ENCODE assay signal across 8 cellular contexts in genomic region chr19:7852851-7853759, GRCh38. TPM values are rescaled to one million over a fixed set of nuclear protein-coding genes. Genes with fewer than 3 reads are reported as not detected.
DNase-seq lines count a peak whose midpoint lies in the region; ATAC-seq and TF ChIP-seq lines count a peak whose summit lies in the region.

No MANE protein-coding gene starts in this region.

- H3K36me3 Mint-ChIP-seq in activated T-cell treated with anti-CD3 and anti-CD28 coated beads, Interleukin-2, amount 50 U/mL, for 72 hours (ENCODE audit: insufficient read depth in 2 of 2), result no peaks in the 10 kb centered on the region
- no peaks in the 10 kb centered on the region for H3K36me3 Mint-ChIP-seq in neural crest cell (ENCODE audit: low read depth)

- H3K79me2 ChIP-seq in fibroblast of lung (ENCODE audit: control insufficient read depth, insufficient read depth, low read length), result no peaks in the 10 kb centered on the region

- H3K27ac Mint-ChIP-seq in activated T-cell treated with anti-CD3 and anti-CD28 coated beads, Interleukin-2, amount 50 U/mL, for 72 hours, result no peak overlapping the region
- no peak overlapping the region for H3K27ac Mint-ChIP-seq in neural crest cell (ENCODE audit: unreplicated experiment)

- 27 to 54% methylated on average over 21 to 41 of the region's 45 CpGs for WGBS in thyroid gland, 2 donors

- no peaks in the 10 kb centered on the region for H3K4me1 ChIP-seq in fibroblast of lung (ENCODE audit: control insufficient read depth, extremely low read depth, insufficient read depth, low read length)
- H3K4me1 ChIP-seq in thyroid gland, result peaks cover 0 to 10% of the 10 kb centered on the region in 2 donors

- no peak overlapping the region for H2AFZ ChIP-seq in fibroblast of lung (ENCODE audit: low read length)

- no peak overlapping the region for H3K4me2 ChIP-seq in fibroblast of lung (ENCODE audit: extremely low read depth, insufficient read depth, low read length)

- intact Hi-C loops in thyroid gland (cut with DNase I), result no loop called here

- peaks cover 9% of the 10 kb centered on the region for H3K4me1 Mint-ChIP-seq in activated T-cell treated with anti-CD3 and anti-CD28 coated beads, Interleukin-2, amount 50 U/mL, for 72 hours (ENCODE audit: low read depth)
- H3K4me1 Mint-ChIP-seq in neural crest cell, result peaks cover 11% of the 10 kb centered on the region

- no peak for TF ChIP-seq POLR2A in thyroid gland (IDR thresholded peaks at IDR 0.05)

- H4K20me1 ChIP-seq in fibroblast of lung (ENCODE audit: control insufficient read depth, extremely low read depth, insufficient read depth, low read length), result no peaks in the 10 kb centered on the region

- H3K27me3 Mint-ChIP-seq in activated T-cell treated with anti-CD3 and anti-CD28 coated beads, Interleukin-2, amount 50 U/mL, for 72 hours (ENCODE audit: low read depth), result no peaks in the 10 kb centered on the region
- H3K27me3 Mint-ChIP-seq in neural crest cell (ENCODE audit: low read depth), result peaks cover 12% of the 10 kb centered on the region

- H3K9ac ChIP-seq in fibroblast of lung (ENCODE audit: insufficient read depth, low read length), result no peak overlapping the region

- no peaks in the 10 kb centered on the region for H3K27me3 ChIP-seq in fibroblast of lung (ENCODE audit: control insufficient read depth, insufficient read depth, low read length)
- H3K27me3 ChIP-seq in thyroid gland, result no peaks in the 10 kb centered on the region

- H3K9me3 ChIP-seq in fibroblast of lung (ENCODE audit: control insufficient read depth, insufficient read depth, low read depth, low read length), result no peaks in the 10 kb centered on the region
- H3K9me3 ChIP-seq in thyroid gland, result no peaks in the 10 kb centered on the region

- no peaks in the 10 kb centered on the region for H3K36me3 ChIP-seq in fibroblast of lung (ENCODE audit: control insufficient read depth, insufficient read depth, low read length)
- H3K36me3 ChIP-seq in thyroid gland, result no peaks in the 10 kb centered on the region

- peak; percentile 62 for TF ChIP-seq CTCF in fibroblast of lung (conservative IDR thresholded peaks at IDR 0.05 in 1 of 2, IDR thresholded peaks at IDR 0.05 in 1 of 2; ENCODE audit: low read depth in 1 of 2, low read length in 2 of 2)
- TF ChIP-seq CTCF in neural crest cell (conservative IDR thresholded peaks at IDR 0.05), result peak; percentile 97
- TF ChIP-seq CTCF in thyroid gland (IDR thresholded peaks at IDR 0.05), result peak; percentile 58 to 89 (median 76)

- no peaks in the 10 kb centered on the region for H3K9me3 Mint-ChIP-seq in activated T-cell treated with anti-CD3 and anti-CD28 coated beads, Interleukin-2, amount 50 U/mL, for 72 hours
- H3K9me3 Mint-ChIP-seq in neural crest cell, result no peaks in the 10 kb centered on the region

- H3K4me3 ChIP-seq in fibroblast of lung (replicated peaks in 1 of 4; ENCODE audit: control extremely low read depth in 1 of 4, insufficient read depth in 1 of 4, low read depth in 3 of 4, low read length in 4 of 4), result no peak overlapping the region
- no peak overlapping the region for H3K4me3 ChIP-seq in thyroid gland (replicated peaks in 1 of 3)

- H3K27ac ChIP-seq in fibroblast of lung (ENCODE audit: insufficient read depth, low read length) (no peak overlapping the region), thyroid gland (no peak overlapping the region)

- DNase-seq in D341Med (ENCODE audit: low spot score) (peak; percentile 95), HuH-7 (ENCODE audit: low spot score) (peak; percentile 95), fibroblast of lung (ENCODE audit: low read depth in 2 of 2) (peak; percentile 44 to 52), neural crest cell (ENCODE audit: low read depth, low spot score) (peak; percentile 72), thyroid gland (peak; percentile 93 to 95)
- DNase-seq in activated T-cell treated with anti-CD3 and anti-CD28 coated beads, Interleukin-2, amount 50 U/mL, for 72 hours, result peak; percentile 78 to 82

- peak; percentile 85 for ATAC-seq in activated T-cell treated with anti-CD3 and anti-CD28 coated beads, Interleukin-2, amount 50 U/mL, for 72 hours (replicated peaks in 1 of 2)
- no peak for ATAC-seq in HG03342 (IDR thresholded peaks at IDR 0.05; ENCODE audit: unreplicated experiment)

- H3K4me3 Mint-ChIP-seq in activated T-cell treated with anti-CD3 and anti-CD28 coated beads, Interleukin-2, amount 50 U/mL, for 72 hours, result no peak overlapping the region
- H3K4me3 Mint-ChIP-seq in neural crest cell, result no peak overlapping the region

TF ChIP-seq in PFSK-1, 5 proteins besides CTCF, POLR2A, EP300 and RAD21:
- TF ChIP-seq FOXP2 (optimal IDR thresholded peaks at IDR 0.05; ENCODE audit: borderline replicate concordance, extremely low read depth, extremely low read length, insufficient read depth), result peak; percentile 66
- TF ChIP-seq, protein P1, sequence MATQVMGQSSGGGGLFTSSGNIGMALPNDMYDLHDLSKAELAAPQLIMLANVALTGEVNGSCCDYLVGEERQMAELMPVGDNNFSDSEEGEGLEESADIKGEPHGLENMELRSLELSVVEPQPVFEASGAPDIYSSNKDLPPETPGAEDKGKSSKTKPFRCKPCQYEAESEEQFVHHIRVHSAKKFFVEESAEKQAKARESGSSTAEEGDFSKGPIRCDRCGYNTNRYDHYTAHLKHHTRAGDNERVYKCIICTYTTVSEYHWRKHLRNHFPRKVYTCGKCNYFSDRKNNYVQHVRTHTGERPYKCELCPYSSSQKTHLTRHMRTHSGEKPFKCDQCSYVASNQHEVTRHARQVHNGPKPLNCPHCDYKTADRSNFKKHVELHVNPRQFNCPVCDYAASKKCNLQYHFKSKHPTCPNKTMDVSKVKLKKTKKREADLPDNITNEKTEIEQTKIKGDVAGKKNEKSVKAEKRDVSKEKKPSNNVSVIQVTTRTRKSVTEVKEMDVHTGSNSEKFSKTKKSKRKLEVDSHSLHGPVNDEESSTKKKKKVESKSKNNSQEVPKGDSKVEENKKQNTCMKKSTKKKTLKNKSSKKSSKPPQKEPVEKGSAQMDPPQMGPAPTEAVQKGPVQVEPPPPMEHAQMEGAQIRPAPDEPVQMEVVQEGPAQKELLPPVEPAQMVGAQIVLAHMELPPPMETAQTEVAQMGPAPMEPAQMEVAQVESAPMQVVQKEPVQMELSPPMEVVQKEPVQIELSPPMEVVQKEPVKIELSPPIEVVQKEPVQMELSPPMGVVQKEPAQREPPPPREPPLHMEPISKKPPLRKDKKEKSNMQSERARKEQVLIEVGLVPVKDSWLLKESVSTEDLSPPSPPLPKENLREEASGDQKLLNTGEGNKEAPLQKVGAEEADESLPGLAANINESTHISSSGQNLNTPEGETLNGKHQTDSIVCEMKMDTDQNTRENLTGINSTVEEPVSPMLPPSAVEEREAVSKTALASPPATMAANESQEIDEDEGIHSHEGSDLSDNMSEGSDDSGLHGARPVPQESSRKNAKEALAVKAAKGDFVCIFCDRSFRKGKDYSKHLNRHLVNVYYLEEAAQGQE (IDR thresholded peaks at IDR 0.05; ENCODE audit: insufficient read depth in 1 of 2, low read depth in 2 of 2, low read length in 2 of 2), result no peak
- no peak for TF ChIP-seq SIN3A (IDR thresholded peaks at IDR 0.05; ENCODE audit: borderline replicate concordance, insufficient read depth, low read length)
TF ChIP-seq in PFSK-1: peak in this region for 1.

RNA-seq across cellular contexts. Expression of gene PRR36, which starts 21.1 kb away (rescaled TPM):
- 1.4 TPM for polyA plus RNA-seq in PFSK-1 (2012; ENCODE audit: insufficient read length, low read depth)
- total RNA-seq in activated T-cell treated with anti-CD3 and anti-CD28 coated beads, Interleukin-2, amount 50 U/mL, for 72 hours, result under 1 TPM; 0.63 to 0.96 TPM
- total RNA-seq in fibroblast of lung, result under 0.01 TPM in 1 of 2 replicates, not detected in the other
- polyA plus RNA-seq in fibroblast of lung, result not detected in 2 replicates
- 0.08 TPM in 1 of 2 replicates, not detected in the other for polyA plus RNA-seq in fibroblast of lung (2012)
- not detected in 2 replicates for polyA minus RNA-seq in fibroblast of lung (ENCODE audit: low replicate concordance)
- total RNA-seq in neural crest cell, result 20.9 and 21.8 TPM in 2 replicates
- under 1 TPM; 0.13 to 0.45 (median 0.20) TPM for total RNA-seq in thyroid gland

RNA-seq across cellular contexts. Expression of gene EVI5L, which starts 23.1 kb away (rescaled TPM):
- polyA plus RNA-seq in PFSK-1 (2012; ENCODE audit: insufficient read length, low read depth), result 50.3 TPM
- 10 to 100 TPM in 1 of 2 donors, 1 to 10 TPM in 1; 7.8 to 10.4 TPM for total RNA-seq in activated T-cell treated with anti-CD3 and anti-CD28 coated beads, Interleukin-2, amount 50 U/mL, for 72 hours
- total RNA-seq in fibroblast of lung, result 13.4 and 16.5 TPM in 2 replicates
- 8.8 and 10.4 TPM in 2 replicates for polyA plus RNA-seq in fibroblast of lung
- 15.7 and 16.1 TPM in 2 replicates for polyA plus RNA-seq in fibroblast of lung (2012)
- 49.8 and 76.3 TPM in 2 replicates for polyA minus RNA-seq in fibroblast of lung (ENCODE audit: low replicate concordance)
- 17.8 and 19.5 TPM in 2 replicates for total RNA-seq in neural crest cell
- 10 to 100 TPM in 3 of 4 donors, 1 to 10 TPM in 1; 9.8 to 29.3 (median 21.8) TPM for total RNA-seq in thyroid gland

RNA-seq across cellular contexts. Expression of gene LRRC8E, which starts 35.2 kb away (rescaled TPM):
- polyA plus RNA-seq in PFSK-1 (2012; ENCODE audit: insufficient read length, low read depth), result 3.8 TPM
- not detected for total RNA-seq in activated T-cell treated with anti-CD3 and anti-CD28 coated beads, Interleukin-2, amount 50 U/mL, for 72 hours
- total RNA-seq in fibroblast of lung (2.6 and 3.0 TPM in 2 replicates), neural crest cell (0.51 and 1.0 TPM in 2 replicates), thyroid gland (1 to 10 TPM; 1.4 to 3.3 (median 2.3) TPM)
- polyA plus RNA-seq in fibroblast of lung, result 3.5 and 3.7 TPM in 2 replicates
- 3.2 and 4.7 TPM in 2 replicates for polyA plus RNA-seq in fibroblast of lung (2012)
- 8.0 and 8.4 TPM in 2 replicates for polyA minus RNA-seq in fibroblast of lung (ENCODE audit: low replicate concordance)

RNA-seq across cellular contexts. Expression of gene MAP2K7, which starts 50.6 kb away (rescaled TPM):
- polyA plus RNA-seq in PFSK-1 (2012; ENCODE audit: insufficient read length, low read depth), result 98.9 TPM
- 10 to 100 TPM; 40.2 to 40.3 TPM for total RNA-seq in activated T-cell treated with anti-CD3 and anti-CD28 coated beads, Interleukin-2, amount 50 U/mL, for 72 hours
- total RNA-seq in fibroblast of lung (8.7 and 10.4 TPM in 2 replicates), neural crest cell (48.1 and 50.7 TPM in 2 replicates), thyroid gland (10 to 100 TPM in 3 of 4 donors, 1 to 10 TPM in 1; 9.1 to 18.6 (median 14.9) TPM)
- 7.8 and 8.5 TPM in 2 replicates for polyA plus RNA-seq in fibroblast of lung
- 15.5 and 15.8 TPM in 2 replicates for polyA plus RNA-seq in fibroblast of lung (2012)
- polyA minus RNA-seq in fibroblast of lung (ENCODE audit: low replicate concordance), result 8.6 and 19.5 TPM in 2 replicates

Comparison
In these comparisons a context has a peak if more than half of its experiments do, and no peak if none do; other contexts are left out.
1. RNA of gene PRR36, which starts 21.1 kb away (total RNA-seq): 20.9 to 21.8 TPM in neural crest cell; 0.63 to 0.96 TPM in activated T-cell treated with anti-CD3 and anti-CD28 coated beads, Interleukin-2, amount 50 U/mL, for 72 hours, 0.13 to 0.45 TPM in thyroid gland and under 0.01 TPM in fibroblast of lung; every median in the first group is over 10 times any median in the second.
2. Peak in every context shown above with its lines, with median percentiles within 50 percentile points of each other: DNase-seq and CTCF ChIP-seq.